Comparison of ENCODE assay signal across 11 cellular contexts in the genomic region with DNA sequence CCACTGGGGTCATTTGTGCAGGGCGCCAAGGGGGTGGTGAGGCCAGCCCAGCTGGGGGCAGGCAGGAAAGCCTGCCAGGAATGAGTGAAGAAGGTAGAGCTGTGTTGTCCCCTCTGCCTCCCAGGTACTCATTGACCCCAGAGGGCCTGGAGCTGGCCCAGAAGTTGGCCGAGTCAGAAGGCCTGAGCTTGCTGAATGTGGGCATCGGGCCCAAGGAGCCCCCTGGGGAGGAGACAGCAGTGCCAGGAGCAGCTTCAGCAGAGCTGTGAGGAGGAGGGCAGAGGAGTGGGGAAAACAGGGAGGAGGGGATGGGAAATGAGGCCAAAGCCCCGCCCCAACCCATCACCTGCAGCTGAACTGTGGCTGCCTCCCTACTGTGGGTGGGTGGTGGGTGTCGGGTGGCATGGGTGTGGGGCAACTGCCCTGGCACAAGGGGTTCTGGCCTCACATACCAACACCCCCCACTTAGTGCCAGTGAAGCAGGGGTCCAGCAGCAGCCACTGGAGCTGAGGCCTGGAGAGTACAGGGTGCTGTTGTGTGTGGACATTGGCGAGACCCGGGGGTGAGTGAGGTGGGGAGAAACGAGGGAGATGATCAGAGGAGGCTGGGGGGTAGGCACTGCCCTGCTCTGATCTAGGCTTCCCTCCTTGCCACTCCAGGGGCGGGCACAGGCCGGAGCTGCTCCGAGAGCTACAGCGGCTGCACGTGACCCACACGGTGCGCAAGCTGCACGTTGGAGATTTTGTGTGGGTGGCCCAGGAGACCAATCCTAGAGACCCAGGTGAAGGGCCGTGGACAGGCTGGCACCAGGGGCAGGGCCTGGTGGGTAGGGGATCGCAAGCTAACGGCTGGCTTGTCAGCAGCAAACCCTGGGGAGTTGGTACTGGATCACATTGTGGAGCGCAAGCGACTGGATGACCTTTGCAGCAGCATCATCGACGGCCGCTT. TPM values are rescaled to one million over a fixed set of nuclear protein-coding genes. Genes with fewer than 3 reads are reported as not detected.
DNase-seq lines count a peak whose midpoint lies in the region; ATAC-seq, FAIRE-seq and TF ChIP-seq lines count a peak whose summit lies in the region.
"Had no signal": no experiment of that assay in that cellular context is flagged by ENCODE, and none has a peak within 500 bp of the region (broad histone marks: within the 10 kb centered on the region; RNA-seq: fewer than 3 reads in every experiment).

No MANE protein-coding gene starts in this region.

- TF ChIP-seq EP300 in gastroesophageal sphincter (IDR thresholded peaks at IDR 0.05) = no peak

- peaks cover 16% of the 10 kb centered on the region for H3K4me1 Mint-ChIP-seq in activated CD8-positive, alpha-beta T cell treated with anti-CD3 and anti-CD28 coated beads for 36 hours (ENCODE audit: low read depth)
- H3K4me1 Mint-ChIP-seq in stimulated activated naive CD8-positive, alpha-beta T cell treated with anti-CD3 and anti-CD28 coated beads, Interleukin-15, amount 100 ng/mL, for 72 hours = peaks cover 58% of the 10 kb centered on the region

- no peak overlapping the region for H3K4me3 ChIP-seq in gastroesophageal sphincter

- no peak for TF ChIP-seq POLR2A in gastroesophageal sphincter (IDR thresholded peaks at IDR 0.05)

- no peak for ATAC-seq in activated CD8-positive, alpha-beta T cell treated with anti-CD3 and anti-CD28 coated beads for 36 hours
- ATAC-seq in gastroesophageal sphincter = no peak
- ATAC-seq in stimulated activated naive CD8-positive, alpha-beta T cell treated with anti-CD3 and anti-CD28 coated beads, Interleukin-15, amount 100 ng/mL, for 72 hours = no peak
- ATAC-seq in activated CD4-positive, CD25-positive, alpha-beta regulatory T cell treated with anti-CD3 and anti-CD28 coated beads, Interleukin-2, amount 50 U/mL, for 24 hours = no peak
- ATAC-seq: Panc1 had no signal

- peaks cover 44% of the 10 kb centered on the region for H3K36me3 Mint-ChIP-seq in activated CD8-positive, alpha-beta T cell treated with anti-CD3 and anti-CD28 coated beads for 36 hours (ENCODE audit: low read depth)

- no peaks in the 10 kb centered on the region for H3K9me3 Mint-ChIP-seq in activated CD8-positive, alpha-beta T cell treated with anti-CD3 and anti-CD28 coated beads for 36 hours
- no peaks in the 10 kb centered on the region for H3K9me3 Mint-ChIP-seq in stimulated activated naive CD8-positive, alpha-beta T cell treated with anti-CD3 and anti-CD28 coated beads, Interleukin-15, amount 100 ng/mL, for 72 hours

- no peak for FAIRE-seq in frontal cortex (lab: Jason Lieb, UNC)

- H3K27ac Mint-ChIP-seq in activated CD8-positive, alpha-beta T cell treated with anti-CD3 and anti-CD28 coated beads for 36 hours = peak overlapping the region; percentile 51
- peak overlapping the region; percentile 10 to 44 for H3K27ac Mint-ChIP-seq in stimulated activated naive CD8-positive, alpha-beta T cell treated with anti-CD3 and anti-CD28 coated beads, Interleukin-15, amount 100 ng/mL, for 72 hours

- peaks cover 0 to 67% of the 10 kb centered on the region in 2 donors for H3K36me3 ChIP-seq in gastroesophageal sphincter

- H3K27ac ChIP-seq in gastroesophageal sphincter = peak overlapping the region in 3 of 4 donors; percentile 49 to 97 (median 90)

- intact Hi-C loops in activated CD8-positive, alpha-beta T cell treated with anti-CD3 and anti-CD28 coated beads for 36 hours (cut with micrococcal nuclease) = no loop called here

- CTCF ChIA-PET in activated CD8-positive, alpha-beta T cell treated with anti-CD3 and anti-CD28 coated beads for 36 hours (lab: Charles Lee) = interaction anchor here (1.4 to 12.3 kb wide), 2 partner anchors 8 to 25 kb away, joined by 6 to 283 read pairs; a partner anchor contains a TSS

- DNase-seq in activated effector memory CD4-positive, alpha-beta T cell treated with anti-CD3 and anti-CD28 coated beads, Interleukin-2, amount 50 U/mL, for 16 hours = peak; percentile 58
- no peak for DNase-seq in activated effector memory CD4-positive, alpha-beta T cell treated with Interleukin-2 at 50 U/mL for 16 hours
- DNase-seq in activated CD8-positive, alpha-beta T cell treated with anti-CD3 and anti-CD28 coated beads for 36 hours = no peak
- DNase-seq in stimulated activated naive CD8-positive, alpha-beta T cell treated with anti-CD3 and anti-CD28 coated beads, Interleukin-15, amount 100 ng/mL, for 72 hours = peak in 1 of 2 donors; percentile 9
- DNase-seq in frontal cortex (ENCODE audit: low spot score in 2 of 2) = no peak
- no peak for DNase-seq in NCI-H2107 treated with DMSO at 0.1 percent for 48 hours (lab: John Stamatoyannopoulos, UW; ENCODE audit: unreplicated experiment)
- DNase-seq: NCI-H2081 had no signal

- no peaks in the 10 kb centered on the region for H3K27me3 Mint-ChIP-seq in activated CD8-positive, alpha-beta T cell treated with anti-CD3 and anti-CD28 coated beads for 36 hours
- H3K27me3 Mint-ChIP-seq in stimulated activated naive CD8-positive, alpha-beta T cell treated with anti-CD3 and anti-CD28 coated beads, Interleukin-15, amount 100 ng/mL, for 72 hours = no peaks in the 10 kb centered on the region

- no peaks in the 10 kb centered on the region for H3K27me3 ChIP-seq in gastroesophageal sphincter

- POLR2A ChIA-PET in activated CD8-positive, alpha-beta T cell treated with anti-CD3 and anti-CD28 coated beads for 36 hours (lab: Charles Lee) = interaction anchor here (0.7 to 29.8 kb wide), 5 partner anchors 6 to 248 kb away, joined by 3 to 560 read pairs (median 3); a partner anchor contains a TSS

- H3K9me3 ChIP-seq in gastroesophageal sphincter = no peaks in the 10 kb centered on the region

- peaks cover 0 to 72% (median 15%) of the 10 kb centered on the region in 3 donors for H3K4me1 ChIP-seq in gastroesophageal sphincter

- H3K4me3 Mint-ChIP-seq in activated CD8-positive, alpha-beta T cell treated with anti-CD3 and anti-CD28 coated beads for 36 hours = peak overlapping the region; percentile 90
- H3K4me3 Mint-ChIP-seq in stimulated activated naive CD8-positive, alpha-beta T cell treated with anti-CD3 and anti-CD28 coated beads, Interleukin-15, amount 100 ng/mL, for 72 hours = peak overlapping the region in 1 of 2 donors; percentile 18

- TF ChIP-seq CTCF in activated CD8-positive, alpha-beta T cell treated with anti-CD3 and anti-CD28 coated beads for 36 hours (IDR thresholded peaks at IDR 0.05) = no peak
- no peak for TF ChIP-seq CTCF in gastroesophageal sphincter (IDR thresholded peaks at IDR 0.05)

- 62 to 84% methylated on average over 3 to 7 of the region's 24 CpGs for WGBS in gastroesophageal sphincter (ENCODE audit: low coverage in 1 of 2), 2 donors

RNA-seq across cellular contexts. Expression of a gene that starts 3.0 kb away (rescaled TPM):
- total RNA-seq in activated CD8-positive, alpha-beta T cell treated with anti-CD3 and anti-CD28 coated beads for 36 hours = 10 to 100 TPM; 54.7 to 60.2 TPM
- total RNA-seq in gastroesophageal sphincter (10 to 100 TPM; 37.2 to 71.7 (median 60.8) TPM), frontal cortex (42.8 TPM)

RNA-seq across cellular contexts. Expression of a gene that starts 5.2 kb away (rescaled TPM):
- total RNA-seq in activated CD8-positive, alpha-beta T cell treated with anti-CD3 and anti-CD28 coated beads for 36 hours = 1,000 to 10,000 TPM; 1,059 to 1,062 TPM
- total RNA-seq in gastroesophageal sphincter = 100 to 1,000 TPM; 559 to 895 (median 639) TPM
- total RNA-seq in frontal cortex = 613 TPM

RNA-seq across cellular contexts. Expression of a gene that starts 9.4 kb away (rescaled TPM):
- total RNA-seq in activated CD8-positive, alpha-beta T cell treated with anti-CD3 and anti-CD28 coated beads for 36 hours = 10 to 100 TPM; 17.1 to 18.0 TPM
- total RNA-seq in gastroesophageal sphincter (10 to 100 TPM; 55.6 to 92.8 (median 81.2) TPM), frontal cortex (13.0 TPM)

RNA-seq across cellular contexts. Expression of a gene that starts 16.4 kb away (rescaled TPM):
- 100 to 1,000 TPM; 124 to 126 TPM for total RNA-seq in activated CD8-positive, alpha-beta T cell treated with anti-CD3 and anti-CD28 coated beads for 36 hours
- total RNA-seq in gastroesophageal sphincter (1 to 10 TPM in 1 of 4 donors, under 1 TPM in 2, not detected in 1; 0.52 to 3.6 (median 0.94) TPM), frontal cortex (not detected)
- total RNA-seq: G401 had no signal

RNA-seq across cellular contexts. Expression of a gene that starts 25.1 kb away (rescaled TPM):
- 10 to 100 TPM; 78.8 to 79.9 TPM for total RNA-seq in activated CD8-positive, alpha-beta T cell treated with anti-CD3 and anti-CD28 coated beads for 36 hours
- total RNA-seq in gastroesophageal sphincter (10 to 100 TPM; 35.2 to 62.3 (median 54.6) TPM), frontal cortex (154 TPM)
